Comparison of ENCODE assay signal across 13 cellular contexts in the genomic region with DNA sequence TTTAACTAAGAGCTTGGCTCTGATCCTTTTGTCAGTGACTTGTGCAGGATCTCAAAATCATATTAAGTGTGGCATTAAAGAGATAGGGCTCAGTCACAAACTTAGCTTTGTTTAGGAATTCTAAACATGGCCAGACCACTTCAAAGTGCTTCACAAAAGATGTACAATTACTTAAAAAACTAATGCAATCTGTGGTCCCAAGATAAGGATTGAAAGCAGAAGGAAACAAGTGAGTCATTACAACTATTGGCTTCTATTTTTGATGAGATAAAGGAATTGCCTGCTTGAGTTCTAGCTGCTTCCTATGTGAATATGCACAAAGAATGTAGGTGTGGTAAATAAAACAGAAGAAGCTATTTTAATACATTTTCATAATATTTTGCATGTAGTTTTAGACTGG. TPM values are rescaled to one million over a fixed set of nuclear protein-coding genes. Genes with fewer than 3 reads are reported as not detected.
DNase-seq lines count a peak whose midpoint lies in the region; TF ChIP-seq lines count a peak whose summit lies in the region.
"Had no signal": no experiment of that assay in that cellular context is flagged by ENCODE, and none has a peak within 500 bp of the region (broad histone marks: within the 10 kb centered on the region; RNA-seq: fewer than 3 reads in every experiment).

No MANE protein-coding gene starts in this region.

- H3K9ac ChIP-seq in skeletal muscle satellite cell (ENCODE audit: low read depth, low read length), result no peak overlapping the region

- H3K4me2 ChIP-seq in skeletal muscle satellite cell (ENCODE audit: low read length), result peak overlapping the region; percentile 20

- DNase-seq in RPMI7951 (ENCODE audit: low read depth) (peak; percentile 54), erythroblast (lab: John Stamatoyannopoulos, UW) (peak; percentile 33 to 60), cerebellum (ENCODE audit: low spot score) (no peak), C1 segment of cervical spinal cord (lab: John Stamatoyannopoulos, UW) (no peak), GM20000 (ENCODE audit: low spot score) (no peak)
- DNase-seq: activated CD4-positive, alpha-beta T cell treated with anti-CD3 and anti-CD28 coated beads for 48 hours; activated naive CD4-positive, alpha-beta T cell treated with anti-CD3 and anti-CD28 coated beads, Interleukin-2, amount 50 U/mL, for 16 hours; endodermal cell; H7; NCI-H1694; posterior cingulate gyrus had no signal

- CTCF ChIA-PET in HEK293 (lab: Yijun Ruan, JAX), result interaction anchor here (0.6 kb wide), 1 partner anchor 129 kb away, joined by 3 read pairs; no protein-coding TSS in a partner anchor

- H3K27me3 ChIP-seq in skeletal muscle satellite cell (ENCODE audit: control insufficient read depth, insufficient read depth, low read length), result no peaks in the 10 kb centered on the region

- TF ChIP-seq POLR2A in erythroblast (IDR thresholded peaks at IDR 0.05; ENCODE audit: low read length), result no peak

- H3K4me3 ChIP-seq in HEK293 (ENCODE audit: low read depth, low read length) (no peak overlapping the region), skeletal muscle satellite cell (ENCODE audit: low read length) (no peak overlapping the region)

- POLR2A ChIA-PET in HEK293 (lab: Yijun Ruan, JAX), result no interaction called here

- peaks cover 21% of the 10 kb centered on the region for H3K4me1 ChIP-seq in HEK293 (ENCODE audit: control insufficient read depth, insufficient read depth, low read length)
- H3K4me1 ChIP-seq in skeletal muscle satellite cell (ENCODE audit: control insufficient read depth, insufficient read depth, low read length), result peaks cover 25% of the 10 kb centered on the region

- no peaks in the 10 kb centered on the region for H3K9me3 ChIP-seq in HEK293 (ENCODE audit: control insufficient read depth, insufficient read depth, low read depth, low read length)
- no peaks in the 10 kb centered on the region for H3K9me3 ChIP-seq in skeletal muscle satellite cell (replicated peaks; ENCODE audit: low read length)

- TF ChIP-seq CTCF in HEK293 (tag by site-specific recombination; IDR thresholded peaks at IDR 0.05), result no peak
- TF ChIP-seq CTCF in GM20000 (IDR thresholded peaks at IDR 0.05; ENCODE audit: extremely low read depth, missing control alignments), result no peak

- H3K27ac ChIP-seq in HEK293 (ENCODE audit: extremely low read depth, low read depth, low read length), result no peak overlapping the region

- H3K36me3 ChIP-seq in HEK293 (ENCODE audit: control insufficient read depth in 2 of 2, insufficient read depth in 1 of 2, low read length in 2 of 2) (no peaks in the 10 kb centered on the region), skeletal muscle satellite cell (ENCODE audit: insufficient read depth, low read length) (no peaks in the 10 kb centered on the region)

TF ChIP-seq in HEK293, 187 proteins besides CTCF, POLR2A, EP300 and RAD21:
- TF ChIP-seq ZNF521 (tag by site-specific recombination; IDR thresholded peaks at IDR 0.05), result no peak
- peak; percentile 74; the same call in 1 of the 2 replicates for TF ChIP-seq TCF7L2 (IDR thresholded peaks at IDR 0.05; ENCODE audit: borderline replicate concordance, low read depth, low read length)
- TF ChIP-seq ZNF18 (tag by site-specific recombination; IDR thresholded peaks at IDR 0.05), result no peak

RNA-seq across cellular contexts. Expression of gene SLC12A2, which starts 44.9 kb away (rescaled TPM):
- 8.7 TPM in 2 replicates for total RNA-seq in RPMI7951 (2014; rRNA removed; shearing (Covaris generic))
- total RNA-seq in skeletal muscle satellite cell (2012; rRNA removed), result 19.3 and 21.0 TPM in 2 replicates
- total RNA-seq in cerebellum, result 48.7 TPM

Comparison
In these comparisons a context has a peak if more than half of its experiments do, and no peak if none do; other contexts are left out.
1. DNase-seq: peak in RPMI7951 (single experiment) and erythroblast (2 of 2); none in cerebellum (single experiment), C1 segment of cervical spinal cord (0 of 14) and GM20000 (single experiment).